In the genomic region with DNA sequence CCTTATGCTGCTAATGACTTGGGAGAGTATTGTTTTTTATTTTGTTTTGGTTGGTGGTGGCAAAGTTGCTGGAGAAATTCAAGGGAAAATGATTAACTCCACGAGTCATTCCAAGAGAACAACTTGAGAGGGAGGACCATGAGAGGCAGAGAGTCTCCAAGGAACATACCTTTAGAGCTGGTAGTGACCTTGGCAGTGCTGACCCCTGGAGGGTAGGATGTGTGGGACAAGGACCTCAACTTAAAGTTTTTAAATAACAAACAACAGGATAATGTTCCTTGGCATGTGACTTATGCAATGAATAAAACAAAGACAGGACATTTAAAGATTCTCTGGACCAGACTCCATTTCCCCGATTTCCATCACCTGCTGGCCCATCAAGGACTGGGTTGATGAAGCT, we compare ENCODE assay signal across 21 cellular contexts.
DNase-seq lines count a peak whose midpoint lies in the region; ATAC-seq and TF ChIP-seq lines count a peak whose summit lies in the region.
"Had no signal": no experiment of that assay in that cellular context is flagged by ENCODE, and none has a peak within 500 bp of the region (broad histone marks: within the 10 kb centered on the region; RNA-seq: fewer than 3 reads in every experiment).

No MANE protein-coding gene starts in this region.

- no peaks in the 10 kb centered on the region for H3K27me3 ChIP-seq in NT2/D1 (ENCODE audit: insufficient read depth, insufficient read length)
- H3K27me3 ChIP-seq: stomach, upper lobe of right lung had no signal

- no peaks in the 10 kb centered on the region for H3K9me3 ChIP-seq in NT2/D1 (ENCODE audit: insufficient read depth, low read length)
- H3K9me3 ChIP-seq: stomach, upper lobe of right lung had no signal

- no peaks in the 10 kb centered on the region for H3K4me1 ChIP-seq in NT2/D1 (ENCODE audit: insufficient read depth, insufficient read length)
- H3K4me1 ChIP-seq: stomach, upper lobe of right lung had no signal

- H3K4me3 Mint-ChIP-seq in activated naive CD4-positive, alpha-beta T cell treated with anti-CD3 and anti-CD28 coated beads, Interleukin-2, amount 10 ng/mL, durations not matched to agents 7 days and 5 days: no peak overlapping the region
- no peak overlapping the region for H3K4me3 Mint-ChIP-seq in endothelial cell (ENCODE audit: unreplicated experiment)
- H3K4me3 Mint-ChIP-seq in progenitor cell of endocrine pancreas (ENCODE audit: low read depth): no peak overlapping the region
- H3K4me3 Mint-ChIP-seq: CD4-positive, alpha-beta T cell; HFFc6; naive thymus-derived CD8-positive, alpha-beta T cell had no signal

- CTCF ChIA-PET in activated naive CD4-positive, alpha-beta T cell treated with anti-CD3 and anti-CD28 coated beads, Interleukin-2, amount 10 ng/mL, durations not matched to agents 7 days and 5 days (lab: Charles Lee): interaction anchor here (1.0 to 1.4 kb wide), 3 partner anchors 8 to 258 kb away, joined by 3 to 8 read pairs (median 3); no protein-coding TSS in a partner anchor

- H3K27ac Mint-ChIP-seq in activated naive CD4-positive, alpha-beta T cell treated with anti-CD3 and anti-CD28 coated beads, Interleukin-2, amount 10 ng/mL, durations not matched to agents 7 days and 5 days: no peak overlapping the region
- H3K27ac Mint-ChIP-seq in endothelial cell (ENCODE audit: unreplicated experiment): no peak overlapping the region
- H3K27ac Mint-ChIP-seq in progenitor cell of endocrine pancreas: peak overlapping the region; percentile 33
- H3K27ac Mint-ChIP-seq: CD4-positive, alpha-beta T cell; HFFc6; naive thymus-derived CD8-positive, alpha-beta T cell had no signal

- H3K27me3 Mint-ChIP-seq in activated naive CD4-positive, alpha-beta T cell treated with anti-CD3 and anti-CD28 coated beads, Interleukin-2, amount 10 ng/mL, durations not matched to agents 7 days and 5 days: peaks cover 9% of the 10 kb centered on the region
- H3K27me3 Mint-ChIP-seq in endothelial cell (ENCODE audit: unreplicated experiment) (no peaks in the 10 kb centered on the region), progenitor cell of endocrine pancreas (peaks cover 2% of the 10 kb centered on the region)

- no peak overlapping the region for H3K4me3 ChIP-seq in NT2/D1 (ENCODE audit: insufficient read length, low read depth)
- H3K4me3 ChIP-seq: stomach, upper lobe of right lung had no signal

- H3K9ac ChIP-seq in NT2/D1 (ENCODE audit: insufficient read length, low read depth): no peak overlapping the region

- no peaks in the 10 kb centered on the region for H3K4me1 Mint-ChIP-seq in activated naive CD4-positive, alpha-beta T cell treated with anti-CD3 and anti-CD28 coated beads, Interleukin-2, amount 10 ng/mL, durations not matched to agents 7 days and 5 days
- H3K4me1 Mint-ChIP-seq in endothelial cell (ENCODE audit: unreplicated experiment): peaks cover 7% of the 10 kb centered on the region
- peaks cover 4% of the 10 kb centered on the region for H3K4me1 Mint-ChIP-seq in progenitor cell of endocrine pancreas (ENCODE audit: low read depth)
- H3K4me1 Mint-ChIP-seq: naive thymus-derived CD8-positive, alpha-beta T cell had no signal

- peak; percentile 21 for DNase-seq in activated naive CD4-positive, alpha-beta T cell treated with anti-CD3 and anti-CD28 coated beads, Interleukin-2, amount 10 ng/mL, durations not matched to agents 7 days and 5 days
- no peak for DNase-seq in activated naive CD4-positive, alpha-beta T cell (lab: John Stamatoyannopoulos, UW)
- peak; percentile 36 for DNase-seq in NT2/D1 (ENCODE audit: low read depth, low spot score)
- no peak for DNase-seq in endothelial cell (ENCODE audit: low spot score)
- no peak for DNase-seq in progenitor cell of endocrine pancreas (ENCODE audit: low spot score, unreplicated experiment)
- DNase-seq in UCSD-AML1 (lab: John Stamatoyannopoulos, UW; ENCODE audit: unreplicated experiment): no peak
- DNase-seq in GM19240 (ENCODE audit: insufficient read length, low spot score): no peak
- DNase-seq: amniotic stem cell; CD4-positive, alpha-beta T cell; central memory CD4-positive, alpha-beta T cell; HFFc6; IMR-90; mesenchymal stem cell; naive thymus-derived CD8-positive, alpha-beta T cell; NCI-H1048; NCI-H2029 treated with DMSO at 0.1 percent for 48 hours; posterior cingulate gyrus; stomach; upper lobe of right lung had no signal

- ATAC-seq in GM21447 (IDR thresholded peaks at IDR 0.05; ENCODE audit: unreplicated experiment): no peak
- ATAC-seq: activated CD4-positive, CD25-positive, alpha-beta regulatory T cell treated with anti-CD3 and anti-CD28 coated beads, Interleukin-2, amount 50 U/mL, for 24 hours; naive thymus-derived CD8-positive, alpha-beta T cell; upper lobe of right lung had no signal

- H3K36me3 Mint-ChIP-seq in activated naive CD4-positive, alpha-beta T cell treated with anti-CD3 and anti-CD28 coated beads, Interleukin-2, amount 10 ng/mL, durations not matched to agents 7 days and 5 days: no peaks in the 10 kb centered on the region
- H3K36me3 Mint-ChIP-seq in endothelial cell (ENCODE audit: low read depth, unreplicated experiment) (no peaks in the 10 kb centered on the region), progenitor cell of endocrine pancreas (ENCODE audit: insufficient read depth) (no peaks in the 10 kb centered on the region)
- H3K36me3 Mint-ChIP-seq: naive thymus-derived CD8-positive, alpha-beta T cell had no signal

- no peaks in the 10 kb centered on the region for H3K9me3 Mint-ChIP-seq in activated naive CD4-positive, alpha-beta T cell treated with anti-CD3 and anti-CD28 coated beads, Interleukin-2, amount 10 ng/mL, durations not matched to agents 7 days and 5 days
- H3K9me3 Mint-ChIP-seq in endothelial cell (ENCODE audit: unreplicated experiment): no peaks in the 10 kb centered on the region
- H3K9me3 Mint-ChIP-seq in progenitor cell of endocrine pancreas (ENCODE audit: low read depth): no peaks in the 10 kb centered on the region
- H3K9me3 Mint-ChIP-seq: CD4-positive, alpha-beta T cell; HFFc6; naive thymus-derived CD8-positive, alpha-beta T cell had no signal

- H3K36me3 ChIP-seq in NT2/D1 (ENCODE audit: insufficient read depth, insufficient read length, low read length): no peaks in the 10 kb centered on the region
- H3K36me3 ChIP-seq: stomach, upper lobe of right lung had no signal

- TF ChIP-seq CTCF in endothelial cell (IDR thresholded peaks at IDR 0.05; ENCODE audit: unreplicated experiment) (peak; percentile 21), progenitor cell of endocrine pancreas (IDR thresholded peaks at IDR 0.05; ENCODE audit: unreplicated experiment) (no peak)

Comparison
In these comparisons a context has a peak if more than half of its experiments do, and no peak if none do; other contexts are left out.
1. DNase-seq: peak in activated naive CD4-positive, alpha-beta T cell treated with anti-CD3 and anti-CD28 coated beads, Interleukin-2, amount 10 ng/mL, durations not matched to agents 7 days and 5 days (single experiment) and NT2/D1 (single experiment); none in activated naive CD4-positive, alpha-beta T cell (0 of 4), endothelial cell (single experiment), progenitor cell of endocrine pancreas (single experiment), UCSD-AML1 (single experiment) and GM19240 (single experiment).